Comparison of ENCODE assay signal across 20 cellular contexts in the genomic region with DNA sequence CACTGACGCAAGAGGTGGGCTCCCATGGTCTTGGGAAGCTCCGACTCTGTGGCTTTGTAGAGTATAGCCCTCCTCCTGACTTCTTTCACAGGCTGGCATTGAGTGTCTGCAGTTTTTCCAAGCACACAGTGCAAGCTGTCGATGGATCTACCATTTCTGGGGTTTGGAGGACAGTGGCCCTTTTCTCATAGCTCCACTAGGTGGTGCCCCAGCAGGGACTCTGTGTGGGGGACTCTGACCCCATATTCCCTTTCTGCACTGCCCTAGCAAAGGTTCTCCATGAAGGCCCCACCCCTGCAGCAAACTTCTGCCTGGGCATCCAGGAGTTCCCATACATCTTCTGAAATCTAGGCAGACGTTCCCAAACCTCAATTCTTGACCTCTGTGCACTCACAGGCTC.
DNase-seq lines count a peak whose midpoint lies in the region; ATAC-seq and TF ChIP-seq lines count a peak whose summit lies in the region.
"Had no signal": no experiment of that assay in that cellular context is flagged by ENCODE, and none has a peak within 500 bp of the region (broad histone marks: within the 10 kb centered on the region; RNA-seq: fewer than 3 reads in every experiment).

No MANE protein-coding gene starts in this region.

- no peaks in the 10 kb centered on the region for H3K9me3 ChIP-seq in CD4-positive, alpha-beta T cell (ENCODE audit: control insufficient read depth, low read length)
- H3K9me3 ChIP-seq: BLaER1 had no signal

- H3K4me3 Mint-ChIP-seq in CD4-positive, alpha-beta T cell, result no peak overlapping the region
- H3K4me3 Mint-ChIP-seq in activated CD4-positive, alpha-beta T cell treated with anti-CD3 and anti-CD28 coated beads, Interleukin-2, amount 10 ng/mL, durations not matched to agents 24 days and 14 days, result no peak overlapping the region
- H3K4me3 Mint-ChIP-seq: CD8-positive, alpha-beta memory T cell had no signal

- no peak overlapping the region for H3K4me3 ChIP-seq in NB4 (ENCODE audit: low read depth, low read length)
- no peak overlapping the region for H3K4me3 ChIP-seq in fibroblast of mammary gland (ENCODE audit: control insufficient read depth, low read depth, low read length)
- H3K4me3 ChIP-seq: BLaER1 had no signal

- no peak overlapping the region for H3K27ac Mint-ChIP-seq in CD4-positive, alpha-beta T cell
- H3K27ac Mint-ChIP-seq in activated CD4-positive, alpha-beta T cell treated with anti-CD3 and anti-CD28 coated beads, Interleukin-2, amount 10 ng/mL, durations not matched to agents 24 days and 14 days, result no peak overlapping the region
- H3K27ac Mint-ChIP-seq: CD8-positive, alpha-beta memory T cell had no signal

- H3K27me3 ChIP-seq in CD4-positive, alpha-beta T cell (ENCODE audit: control insufficient read depth, insufficient read depth, low read length), result no peaks in the 10 kb centered on the region
- H3K27me3 ChIP-seq: BLaER1 had no signal

- H3K36me3 Mint-ChIP-seq in CD4-positive, alpha-beta T cell (ENCODE audit: low read depth), result no peaks in the 10 kb centered on the region
- no peaks in the 10 kb centered on the region for H3K36me3 Mint-ChIP-seq in activated CD4-positive, alpha-beta T cell treated with anti-CD3 and anti-CD28 coated beads, Interleukin-2, amount 10 ng/mL, durations not matched to agents 24 days and 14 days (ENCODE audit: low read depth)
- H3K36me3 Mint-ChIP-seq: CD8-positive, alpha-beta memory T cell had no signal

- no peak for TF ChIP-seq POLR2A in NB4 (IDR thresholded peaks at IDR 0.05; ENCODE audit: extremely low read depth, insufficient read length)

- no peaks in the 10 kb centered on the region for H3K4me1 Mint-ChIP-seq in CD4-positive, alpha-beta T cell (ENCODE audit: low read depth)
- H3K4me1 Mint-ChIP-seq in activated CD4-positive, alpha-beta T cell treated with anti-CD3 and anti-CD28 coated beads, Interleukin-2, amount 10 ng/mL, durations not matched to agents 24 days and 14 days, result no peaks in the 10 kb centered on the region
- H3K4me1 Mint-ChIP-seq: CD8-positive, alpha-beta memory T cell had no signal

- H3K27ac ChIP-seq in C4-2B, result no peak overlapping the region
- no peak overlapping the region for H3K27ac ChIP-seq in CD4-positive, alpha-beta T cell (ENCODE audit: low read depth, low read length)
- H3K27ac ChIP-seq: BLaER1 had no signal

- H3K9me3 Mint-ChIP-seq in CD4-positive, alpha-beta T cell, result peaks cover 12% of the 10 kb centered on the region
- no peaks in the 10 kb centered on the region for H3K9me3 Mint-ChIP-seq in activated CD4-positive, alpha-beta T cell treated with anti-CD3 and anti-CD28 coated beads, Interleukin-2, amount 10 ng/mL, durations not matched to agents 24 days and 14 days

- POLR2A ChIA-PET in CD4-positive, alpha-beta T cell (lab: Charles Lee), result no interaction called here

- DNase-seq in NB4 (ENCODE audit: low read depth) (no peak), fibroblast of mammary gland (ENCODE audit: low read depth) (no peak), DMS114 treated with DMSO at 0.1 percent for 48 hours (lab: John Stamatoyannopoulos, UW; ENCODE audit: unreplicated experiment) (no peak), kidney tubule cell (ENCODE audit: low spot score) (no peak)
- no peak for DNase-seq in CD4-positive, alpha-beta T cell
- DNase-seq in activated CD4-positive, alpha-beta T cell treated with anti-CD3 and anti-CD28 coated beads, Interleukin-2, amount 10 ng/mL, durations not matched to agents 24 days and 14 days, result no peak
- DNase-seq: CD8-positive, alpha-beta memory T cell; DMS79 treated with DMSO at 0.1 percent for 48 hours; GOT3; Kasumi-1; MM.1S; NCI-H1105; NCI-H2081; NK-92 treated with Interleukin-12 subunit alpha and Interleukin-12 subunit beta, amount 100 ng/mL, for 24 hours; OCI-M1; Right ventricle myocardium superior; SW 1271 had no signal

- no peak for ATAC-seq in CD4-positive, alpha-beta T cell (ENCODE audit: poor library complexity)

- no peaks in the 10 kb centered on the region for H3K27me3 Mint-ChIP-seq in CD4-positive, alpha-beta T cell
- no peaks in the 10 kb centered on the region for H3K27me3 Mint-ChIP-seq in activated CD4-positive, alpha-beta T cell treated with anti-CD3 and anti-CD28 coated beads, Interleukin-2, amount 10 ng/mL, durations not matched to agents 24 days and 14 days
- H3K27me3 Mint-ChIP-seq: CD8-positive, alpha-beta memory T cell had no signal

- CTCF ChIA-PET in CD4-positive, alpha-beta T cell (lab: Charles Lee), result no interaction called here

- intact Hi-C loops in CD4-positive, alpha-beta T cell (cut with DNase I, micrococcal nuclease), result no loop called here
- intact Hi-C loops in activated CD4-positive, alpha-beta T cell treated with anti-CD3 and anti-CD28 coated beads, Interleukin-2, amount 10 ng/mL, durations not matched to agents 24 days and 14 days (cut with micrococcal nuclease), result no loop called here

- TF ChIP-seq CTCF in C4-2B (conservative IDR thresholded peaks at IDR 0.05) (0 out of 2 replicates have a peak, but pooled peaks have one; percentile 11), GM12873 (IDR thresholded peaks at IDR 0.05; ENCODE audit: insufficient read depth, low read depth, low read length, missing control alignments) (peak; percentile 35), NB4 (IDR thresholded peaks at IDR 0.05; ENCODE audit: low read depth, low read length) (peak; percentile 26), fibroblast of mammary gland (conservative IDR thresholded peaks at IDR 0.05; ENCODE audit: control insufficient read depth, insufficient read depth, low read depth, low read length) (peak; percentile 7)
- TF ChIP-seq CTCF in CD4-positive, alpha-beta T cell (IDR thresholded peaks at IDR 0.05), result no peak
